ENCODE assay signal across 28 cellular contexts in genomic region chr15:69011641-69012040, GRCh38. TPM values are rescaled to one million over a fixed set of nuclear protein-coding genes. Genes with fewer than 3 reads are reported as not detected.
"Had no signal": no experiment of that assay in that cellular context is flagged by ENCODE, and none has a peak within 500 bp of the region (broad histone marks: within the 10 kb centered on the region; RNA-seq: fewer than 3 reads in every experiment).

No MANE protein-coding gene starts in this region.

- ATAC-seq: left cardiac atrium; left lung; lower lobe of right lung; naive thymus-derived CD8-positive, alpha-beta T cell; right cardiac atrium; sciatic nerve; stimulated activated naive B cell treated with anti-CD40 and anti-IgM and Interleukin-4, amounts not matched to agents 10 μg/mL and 1 μg/mL and 100 μg/mL, for 72 hours; stimulated activated naive CD8-positive, alpha-beta T cell treated with anti-CD3 and anti-CD28 coated beads, Interleukin-15, Interleukin-2, amounts not matched to agents 100 U/mL and 50 U/mL, for 24 hours had no signal

- H2AFZ ChIP-seq: hepatocyte had no signal

- H3K27ac Mint-ChIP-seq: naive thymus-derived CD8-positive, alpha-beta T cell; stimulated activated naive B cell treated with anti-CD40 and anti-IgM and Interleukin-4, amounts not matched to agents 10 μg/mL and 1 μg/mL and 100 μg/mL, for 72 hours had no signal

- H3K4me1 ChIP-seq: left lung, lower lobe of right lung, prostate gland, vagina had no signal

- H3K9me3 ChIP-seq: prostate gland, testis, thyroid gland had no signal

- H3K4me3 ChIP-seq: hepatocyte, left lung, lower lobe of right lung, prostate gland, skin epidermis, stomach, testis, thyroid gland, transverse colon, upper lobe of left lung, vagina had no signal

- H3K27ac ChIP-seq: hepatocyte, left lung, lower lobe of right lung, prostate gland, skin epidermis, stomach, testis, thyroid gland, transverse colon, upper lobe of left lung, vagina had no signal

- H3K27me3 ChIP-seq: hepatocyte, left lung, testis, thyroid gland, transverse colon, upper lobe of left lung, vagina had no signal

- H3K4me1 Mint-ChIP-seq: naive thymus-derived CD8-positive, alpha-beta T cell; stimulated activated naive B cell treated with anti-CD40 and anti-IgM and Interleukin-4, amounts not matched to agents 10 μg/mL and 1 μg/mL and 100 μg/mL, for 72 hours had no signal

- DNase-seq: islet precursor cell; left cardiac atrium; left lung; lower lobe of right lung; mammary epithelial cell; mesenchymal stem cell; naive thymus-derived CD8-positive, alpha-beta T cell; nucleus accumbens; retina; right cardiac atrium; stimulated activated CD4-positive, alpha-beta T cell treated with anti-CD3 and anti-CD28 coated beads, Interleukin-12 subunit alpha, Interleukin-12 subunit beta, amount 100 ng/mL, for 4 hours; stimulated activated CD4-positive, alpha-beta T cell treated with anti-CD3 and anti-CD28 coated beads, Interleukin-15, amount 100 ng/mL, for 24 hours; stimulated activated CD4-positive, alpha-beta T cell treated with anti-CD3 and anti-CD28 coated beads, Interleukin-2, amount 100 ng/mL, for 24 hours; stimulated activated CD4-positive, alpha-beta T cell treated with anti-CD3 and anti-CD28 coated beads, Interleukin-4, amount 100 ng/mL, for 1 hour; stimulated activated naive B cell treated with anti-CD40 and anti-IgM and Interleukin-4, amounts not matched to agents 10 μg/mL and 1 μg/mL and 100 μg/mL, for 72 hours; stimulated activated naive CD8-positive, alpha-beta T cell treated with anti-CD3 and anti-CD28 coated beads, Interleukin-15, Interleukin-2, amounts not matched to agents 100 U/mL and 50 U/mL, for 24 hours; stomach; testis; thyroid gland; transverse colon; upper lobe of left lung had no signal

- H3K4me2 ChIP-seq: hepatocyte had no signal

- H3K36me3 ChIP-seq: left lung, lower lobe of right lung, prostate gland, stomach, thyroid gland, transverse colon, upper lobe of left lung, vagina had no signal

- H3K4me3 Mint-ChIP-seq: naive thymus-derived CD8-positive, alpha-beta T cell; nephron; neural crest cell; stimulated activated naive B cell treated with anti-CD40 and anti-IgM and Interleukin-4, amounts not matched to agents 10 μg/mL and 1 μg/mL and 100 μg/mL, for 72 hours had no signal

- H3K79me2 ChIP-seq: hepatocyte had no signal

RNA-seq across cellular contexts. Expression of gene NOX5, which starts 2.9 kb away (rescaled TPM):
- total RNA-seq: lower lobe of right lung, neural crest cell had no signal
- polyA plus RNA-seq: hepatocyte; naive thymus-derived CD8-positive, alpha-beta T cell had no signal
